Comparison of ENCODE assay signal across 33 cellular contexts in genomic region chr3:30954431-30954830, GRCh38. TPM values are rescaled to one million over a fixed set of nuclear protein-coding genes. Genes with fewer than 3 reads are reported as not detected.
"Had no signal": no experiment of that assay in that cellular context is flagged by ENCODE, and none has a peak within 500 bp of the region (broad histone marks: within the 10 kb centered on the region; RNA-seq: fewer than 3 reads in every experiment).

No MANE protein-coding gene starts in this region.

- H3K4me1 Mint-ChIP-seq: activated B cell treated with CpG ODN at 0.5 μM for 24 hours; activated CD4-positive, alpha-beta memory T cell treated with anti-CD3 and anti-CD28 coated beads, Interleukin-2, amount 10 ng/mL, durations not matched to agents 7 days and 5 days; activated CD8-positive, alpha-beta memory T cell treated with anti-CD3 and anti-CD28 coated beads, Interleukin-2, amount 10 ng/mL, durations not matched to agents 7 days and 5 days; activated naive CD4-positive, alpha-beta T cell treated with anti-CD3 and anti-CD28 coated beads, Interleukin-2, amount 50 U/mL, for 24 hours; activated naive CD8-positive, alpha-beta T cell treated with anti-CD3 and anti-CD28 coated beads, Interleukin-2, amount 10 ng/mL, durations not matched to agents 7 days and 5 days; activated T-helper 17 cell treated with anti-CD3 and anti-CD28 coated beads, Interleukin-2, amount 50 U/mL, for 72 hours; central memory CD8-positive, alpha-beta T cell had no signal

- H3K27ac Mint-ChIP-seq: activated B cell treated with CpG ODN at 0.5 μM for 24 hours; activated CD4-positive, alpha-beta memory T cell treated with anti-CD3 and anti-CD28 coated beads, Interleukin-2, amount 10 ng/mL, durations not matched to agents 7 days and 5 days; activated CD8-positive, alpha-beta memory T cell treated with anti-CD3 and anti-CD28 coated beads, Interleukin-2, amount 10 ng/mL, durations not matched to agents 7 days and 5 days; activated naive CD4-positive, alpha-beta T cell treated with anti-CD3 and anti-CD28 coated beads, Interleukin-2, amount 50 U/mL, for 24 hours; activated naive CD8-positive, alpha-beta T cell treated with anti-CD3 and anti-CD28 coated beads, Interleukin-2, amount 10 ng/mL, durations not matched to agents 7 days and 5 days; activated T-cell treated with anti-CD3 and anti-CD28 coated beads, Interleukin-2, amount 50 U/mL, for 72 hours; activated T-helper 17 cell treated with anti-CD3 and anti-CD28 coated beads, Interleukin-2, amount 50 U/mL, for 72 hours; T-helper 1 cell treated with Interleukin-12 subunit alpha and Interleukin-12 subunit beta and Interleukin-4 antibody, amounts not matched to agents 30 μg/mL and 1 μg/mL, for 36 hours; T-helper 2 cell treated with Interferon-gamma antibody and Interleukin-4, amounts not matched to agents 5 μg/mL and 100 μg/mL, for 36 hours had no signal

- DNase-seq: activated B cell treated with CpG ODN at 0.5 μM for 24 hours; activated CD4-positive, alpha-beta memory T cell treated with anti-CD3 and anti-CD28 coated beads, Interleukin-2, amount 10 ng/mL, durations not matched to agents 7 days and 5 days; activated CD4-positive, alpha-beta T cell treated with anti-CD3 and anti-CD28 coated beads for 48 hours; activated CD4-positive, CD25-positive, alpha-beta regulatory T cell treated with anti-CD3 and anti-CD28 coated beads, Interleukin-2, amount 50 U/mL, for 72 hours; activated CD8-positive, alpha-beta memory T cell treated with anti-CD3 and anti-CD28 coated beads for 24 hours; activated CD8-positive, alpha-beta memory T cell treated with anti-CD3 and anti-CD28 coated beads, Interleukin-2, amount 10 ng/mL, durations not matched to agents 7 days and 5 days; activated CD8-positive, alpha-beta memory T cell treated with anti-CD3 and anti-CD28 coated beads, Interleukin-2, amount 50 U/mL, for 48 hours; activated gamma-delta T cell; activated naive CD4-positive, alpha-beta T cell treated with Interleukin-2 at 50 U/mL for 16 hours; activated naive CD8-positive, alpha-beta T cell treated with anti-CD3 and anti-CD28 coated beads, Interleukin-2, amount 10 ng/mL, durations not matched to agents 7 days and 5 days; activated T-cell treated with anti-CD3 and anti-CD28 coated beads, Interleukin-2, amount 50 U/mL, for 72 hours; amygdala; NCI-H1105; NCI-H1417 treated with DMSO at 0.1 percent for 48 hours; NCI-H187 treated with DMSO at 0.1 percent for 48 hours; NCI-H2081; NCI-H2171 treated with DMSO at 0.1 percent for 48 hours; NCI-H2227 treated with DMSO at 0.1 percent for 48 hours; NCI-H526 treated with DMSO at 0.1 percent for 48 hours; NK-92 treated with Interleukin-12 subunit alpha and Interleukin-12 subunit beta, amount 100 ng/mL, for 24 hours; PC-3; Peyer's patch; RPMI8226; SHP77 treated with DMSO at 0.1 percent for 48 hours; SK-N-SH had no signal

- H3K4me3 Mint-ChIP-seq: activated B cell treated with CpG ODN at 0.5 μM for 24 hours; activated CD4-positive, alpha-beta memory T cell treated with anti-CD3 and anti-CD28 coated beads, Interleukin-2, amount 10 ng/mL, durations not matched to agents 7 days and 5 days; activated CD8-positive, alpha-beta memory T cell treated with anti-CD3 and anti-CD28 coated beads, Interleukin-2, amount 10 ng/mL, durations not matched to agents 7 days and 5 days; activated naive CD4-positive, alpha-beta T cell treated with anti-CD3 and anti-CD28 coated beads, Interleukin-2, amount 50 U/mL, for 24 hours; activated naive CD8-positive, alpha-beta T cell treated with anti-CD3 and anti-CD28 coated beads, Interleukin-2, amount 10 ng/mL, durations not matched to agents 7 days and 5 days; activated T-cell treated with anti-CD3 and anti-CD28 coated beads, Interleukin-2, amount 50 U/mL, for 72 hours; activated T-helper 17 cell treated with anti-CD3 and anti-CD28 coated beads, Interleukin-2, amount 50 U/mL, for 72 hours; central memory CD8-positive, alpha-beta T cell; T-helper 1 cell treated with Interleukin-12 subunit alpha and Interleukin-12 subunit beta and Interleukin-4 antibody, amounts not matched to agents 30 μg/mL and 1 μg/mL, for 36 hours; T-helper 2 cell treated with Interferon-gamma antibody and Interleukin-4, amounts not matched to agents 5 μg/mL and 100 μg/mL, for 36 hours had no signal

- H3K27me3 Mint-ChIP-seq: activated CD4-positive, alpha-beta memory T cell treated with anti-CD3 and anti-CD28 coated beads, Interleukin-2, amount 10 ng/mL, durations not matched to agents 7 days and 5 days had no signal

- H3K36me3 Mint-ChIP-seq: activated CD8-positive, alpha-beta memory T cell treated with anti-CD3 and anti-CD28 coated beads, Interleukin-2, amount 10 ng/mL, durations not matched to agents 7 days and 5 days; activated naive CD8-positive, alpha-beta T cell treated with anti-CD3 and anti-CD28 coated beads, Interleukin-2, amount 10 ng/mL, durations not matched to agents 7 days and 5 days had no signal

RNA-seq across cellular contexts. Expression of gene GADL1, which starts 60.0 kb away (rescaled TPM):
- total RNA-seq: activated B cell treated with CpG ODN at 0.5 μM for 24 hours; activated CD4-positive, alpha-beta memory T cell treated with anti-CD3 and anti-CD28 coated beads, Interleukin-2, amount 10 ng/mL, durations not matched to agents 7 days and 5 days; activated CD8-positive, alpha-beta memory T cell treated with anti-CD3 and anti-CD28 coated beads, Interleukin-2, amount 10 ng/mL, durations not matched to agents 7 days and 5 days; activated naive CD8-positive, alpha-beta T cell treated with anti-CD3 and anti-CD28 coated beads, Interleukin-2, amount 10 ng/mL, durations not matched to agents 7 days and 5 days; activated T-cell treated with anti-CD3 and anti-CD28 coated beads, Interleukin-2, amount 50 U/mL, for 72 hours; activated T-helper 17 cell treated with anti-CD3 and anti-CD28 coated beads, Interleukin-2, amount 50 U/mL, for 72 hours; ascending aorta; M059J; NCI-H460; PC-3; Peyer's patch had no signal
